In genomic region chr7:50266893-50267386, GRCh38 we compare ENCODE assay signal across 8 cellular contexts. TPM values are rescaled to one million over a fixed set of nuclear protein-coding genes. Genes with fewer than 3 reads are reported as not detected.
DNase-seq lines count a peak whose midpoint lies in the region; ATAC-seq lines count a peak whose summit lies in the region.

No MANE protein-coding gene starts in this region.

- peak; percentile 58 for ATAC-seq in GM19023 (IDR thresholded peaks at IDR 0.05; ENCODE audit: unreplicated experiment)
- ATAC-seq in HG03108 (IDR thresholded peaks at IDR 0.05; ENCODE audit: unreplicated experiment) = peak; percentile 37

- peak; percentile 89 for DNase-seq in T-helper 2 cell treated with Interferon-gamma antibody and Interleukin-4, amounts not matched to agents 5 μg/mL and 100 μg/mL, for 36 hours (ENCODE audit: low spot score)
- peak; percentile 54 for DNase-seq in activated naive CD8-positive, alpha-beta T cell treated with anti-CD3 and anti-CD28 coated beads, Interleukin-2, amount 50 U/mL, for 16 hours (ENCODE audit: low read depth, low spot score)
- DNase-seq in stimulated activated CD8-positive, alpha-beta memory T cell treated with anti-CD3 and anti-CD28 coated beads, Interleukin-12 subunit alpha, Interleukin-12 subunit beta, amount 100 ng/mL, for 4 hours (ENCODE audit: low read depth) = peak; percentile 60
- no peak for DNase-seq in occipital lobe (lab: John Stamatoyannopoulos, UW)
- no peak for DNase-seq in NCI-H2081 (lab: John Stamatoyannopoulos, UW)
- no peak for DNase-seq in NCI-H1930 (lab: John Stamatoyannopoulos, UW)

- no peaks in the 10 kb centered on the region for H3K27me3 Mint-ChIP-seq in T-helper 2 cell treated with Interferon-gamma antibody and Interleukin-4, amounts not matched to agents 5 μg/mL and 100 μg/mL, for 36 hours (ENCODE audit: low read depth)

- H3K36me3 Mint-ChIP-seq in T-helper 2 cell treated with Interferon-gamma antibody and Interleukin-4, amounts not matched to agents 5 μg/mL and 100 μg/mL, for 36 hours (ENCODE audit: low read depth) = peaks cover 9% of the 10 kb centered on the region

- H3K27ac Mint-ChIP-seq in T-helper 2 cell treated with Interferon-gamma antibody and Interleukin-4, amounts not matched to agents 5 μg/mL and 100 μg/mL, for 36 hours = peak overlapping the region; percentile 95

- peak overlapping the region; percentile 73 for H3K4me3 Mint-ChIP-seq in T-helper 2 cell treated with Interferon-gamma antibody and Interleukin-4, amounts not matched to agents 5 μg/mL and 100 μg/mL, for 36 hours

- peaks cover 7% of the 10 kb centered on the region for H3K9me3 Mint-ChIP-seq in T-helper 2 cell treated with Interferon-gamma antibody and Interleukin-4, amounts not matched to agents 5 μg/mL and 100 μg/mL, for 36 hours

- peaks cover 90% of the 10 kb centered on the region for H3K4me1 Mint-ChIP-seq in T-helper 2 cell treated with Interferon-gamma antibody and Interleukin-4, amounts not matched to agents 5 μg/mL and 100 μg/mL, for 36 hours (ENCODE audit: low read depth)

RNA-seq across cellular contexts. Expression of gene IKZF1, which starts 37.6 kb away (rescaled TPM):
- total RNA-seq in occipital lobe = 2.3 TPM

Comparison
In these comparisons a context has a peak if more than half of its experiments do, and no peak if none do; other contexts are left out.
1. DNase-seq: peak in T-helper 2 cell treated with Interferon-gamma antibody and Interleukin-4, amounts not matched to agents 5 μg/mL and 100 μg/mL, for 36 hours (single experiment), activated naive CD8-positive, alpha-beta T cell treated with anti-CD3 and anti-CD28 coated beads, Interleukin-2, amount 50 U/mL, for 16 hours (single experiment) and stimulated activated CD8-positive, alpha-beta memory T cell treated with anti-CD3 and anti-CD28 coated beads, Interleukin-12 subunit alpha, Interleukin-12 subunit beta, amount 100 ng/mL, for 4 hours (single experiment); none in occipital lobe (single experiment), NCI-H2081 (0 of 2) and NCI-H1930 (0 of 2).